Comparison of ENCODE assay signal across 1 cellular context in the genomic region with DNA sequence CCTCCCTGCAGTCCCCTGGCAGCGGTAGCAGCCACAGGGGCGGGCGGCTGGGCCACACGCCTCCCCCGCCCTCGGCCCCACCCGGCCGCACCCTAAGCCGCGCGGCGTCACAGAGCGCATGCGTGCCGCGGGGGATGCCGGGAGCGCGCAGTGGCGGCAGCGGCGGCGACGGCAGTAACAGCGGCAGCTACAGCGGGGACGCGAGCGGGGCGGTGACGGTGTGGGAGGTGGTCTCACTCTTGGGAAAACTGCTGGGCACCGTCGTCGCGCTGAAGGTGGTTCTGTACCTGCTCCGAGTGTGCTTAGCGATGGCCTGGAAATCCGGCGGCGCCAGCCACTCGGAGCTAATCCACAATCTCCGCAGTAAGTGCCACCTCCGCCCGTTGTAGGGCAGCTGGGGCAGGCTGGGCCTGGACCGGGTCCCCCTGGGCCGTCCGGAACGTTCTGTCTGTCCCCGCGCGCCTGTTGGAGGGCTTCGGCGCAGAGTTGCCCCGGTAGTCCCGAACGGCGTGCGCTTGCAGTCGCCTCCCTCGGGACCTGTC.
TF ChIP-seq lines count a peak whose summit lies in the region.

A gene (plus strand): TSS at position 148 of the 542 bp plus-strand sequence. CDS start 161 bp downstream, at position 309.

TF ChIP-seq in K562, 482 proteins besides CTCF, POLR2A, EP300 and RAD21 (continued from another document and continues in another):
- TF ChIP-seq, protein P1, sequence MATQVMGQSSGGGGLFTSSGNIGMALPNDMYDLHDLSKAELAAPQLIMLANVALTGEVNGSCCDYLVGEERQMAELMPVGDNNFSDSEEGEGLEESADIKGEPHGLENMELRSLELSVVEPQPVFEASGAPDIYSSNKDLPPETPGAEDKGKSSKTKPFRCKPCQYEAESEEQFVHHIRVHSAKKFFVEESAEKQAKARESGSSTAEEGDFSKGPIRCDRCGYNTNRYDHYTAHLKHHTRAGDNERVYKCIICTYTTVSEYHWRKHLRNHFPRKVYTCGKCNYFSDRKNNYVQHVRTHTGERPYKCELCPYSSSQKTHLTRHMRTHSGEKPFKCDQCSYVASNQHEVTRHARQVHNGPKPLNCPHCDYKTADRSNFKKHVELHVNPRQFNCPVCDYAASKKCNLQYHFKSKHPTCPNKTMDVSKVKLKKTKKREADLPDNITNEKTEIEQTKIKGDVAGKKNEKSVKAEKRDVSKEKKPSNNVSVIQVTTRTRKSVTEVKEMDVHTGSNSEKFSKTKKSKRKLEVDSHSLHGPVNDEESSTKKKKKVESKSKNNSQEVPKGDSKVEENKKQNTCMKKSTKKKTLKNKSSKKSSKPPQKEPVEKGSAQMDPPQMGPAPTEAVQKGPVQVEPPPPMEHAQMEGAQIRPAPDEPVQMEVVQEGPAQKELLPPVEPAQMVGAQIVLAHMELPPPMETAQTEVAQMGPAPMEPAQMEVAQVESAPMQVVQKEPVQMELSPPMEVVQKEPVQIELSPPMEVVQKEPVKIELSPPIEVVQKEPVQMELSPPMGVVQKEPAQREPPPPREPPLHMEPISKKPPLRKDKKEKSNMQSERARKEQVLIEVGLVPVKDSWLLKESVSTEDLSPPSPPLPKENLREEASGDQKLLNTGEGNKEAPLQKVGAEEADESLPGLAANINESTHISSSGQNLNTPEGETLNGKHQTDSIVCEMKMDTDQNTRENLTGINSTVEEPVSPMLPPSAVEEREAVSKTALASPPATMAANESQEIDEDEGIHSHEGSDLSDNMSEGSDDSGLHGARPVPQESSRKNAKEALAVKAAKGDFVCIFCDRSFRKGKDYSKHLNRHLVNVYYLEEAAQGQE (CRISPR knock-in tag; IDR thresholded peaks at IDR 0.05; ENCODE audit: low read depth), result 0 out of 2 replicates have a peak, but pooled peaks have one; percentile 43
- TF ChIP-seq, protein P2, sequence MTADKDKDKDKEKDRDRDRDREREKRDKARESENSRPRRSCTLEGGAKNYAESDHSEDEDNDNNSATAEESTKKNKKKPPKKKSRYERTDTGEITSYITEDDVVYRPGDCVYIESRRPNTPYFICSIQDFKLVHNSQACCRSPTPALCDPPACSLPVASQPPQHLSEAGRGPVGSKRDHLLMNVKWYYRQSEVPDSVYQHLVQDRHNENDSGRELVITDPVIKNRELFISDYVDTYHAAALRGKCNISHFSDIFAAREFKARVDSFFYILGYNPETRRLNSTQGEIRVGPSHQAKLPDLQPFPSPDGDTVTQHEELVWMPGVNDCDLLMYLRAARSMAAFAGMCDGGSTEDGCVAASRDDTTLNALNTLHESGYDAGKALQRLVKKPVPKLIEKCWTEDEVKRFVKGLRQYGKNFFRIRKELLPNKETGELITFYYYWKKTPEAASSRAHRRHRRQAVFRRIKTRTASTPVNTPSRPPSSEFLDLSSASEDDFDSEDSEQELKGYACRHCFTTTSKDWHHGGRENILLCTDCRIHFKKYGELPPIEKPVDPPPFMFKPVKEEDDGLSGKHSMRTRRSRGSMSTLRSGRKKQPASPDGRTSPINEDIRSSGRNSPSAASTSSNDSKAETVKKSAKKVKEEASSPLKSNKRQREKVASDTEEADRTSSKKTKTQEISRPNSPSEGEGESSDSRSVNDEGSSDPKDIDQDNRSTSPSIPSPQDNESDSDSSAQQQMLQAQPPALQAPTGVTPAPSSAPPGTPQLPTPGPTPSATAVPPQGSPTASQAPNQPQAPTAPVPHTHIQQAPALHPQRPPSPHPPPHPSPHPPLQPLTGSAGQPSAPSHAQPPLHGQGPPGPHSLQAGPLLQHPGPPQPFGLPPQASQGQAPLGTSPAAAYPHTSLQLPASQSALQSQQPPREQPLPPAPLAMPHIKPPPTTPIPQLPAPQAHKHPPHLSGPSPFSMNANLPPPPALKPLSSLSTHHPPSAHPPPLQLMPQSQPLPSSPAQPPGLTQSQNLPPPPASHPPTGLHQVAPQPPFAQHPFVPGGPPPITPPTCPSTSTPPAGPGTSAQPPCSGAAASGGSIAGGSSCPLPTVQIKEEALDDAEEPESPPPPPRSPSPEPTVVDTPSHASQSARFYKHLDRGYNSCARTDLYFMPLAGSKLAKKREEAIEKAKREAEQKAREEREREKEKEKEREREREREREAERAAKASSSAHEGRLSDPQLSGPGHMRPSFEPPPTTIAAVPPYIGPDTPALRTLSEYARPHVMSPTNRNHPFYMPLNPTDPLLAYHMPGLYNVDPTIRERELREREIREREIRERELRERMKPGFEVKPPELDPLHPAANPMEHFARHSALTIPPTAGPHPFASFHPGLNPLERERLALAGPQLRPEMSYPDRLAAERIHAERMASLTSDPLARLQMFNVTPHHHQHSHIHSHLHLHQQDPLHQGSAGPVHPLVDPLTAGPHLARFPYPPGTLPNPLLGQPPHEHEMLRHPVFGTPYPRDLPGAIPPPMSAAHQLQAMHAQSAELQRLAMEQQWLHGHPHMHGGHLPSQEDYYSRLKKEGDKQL (CRISPR knock-in tag; IDR thresholded peaks at IDR 0.05; ENCODE audit: borderline replicate concordance), result 0 out of 2 replicates have a peak, but pooled peaks have one; percentile 61
- TF ChIP-seq, protein P3, sequence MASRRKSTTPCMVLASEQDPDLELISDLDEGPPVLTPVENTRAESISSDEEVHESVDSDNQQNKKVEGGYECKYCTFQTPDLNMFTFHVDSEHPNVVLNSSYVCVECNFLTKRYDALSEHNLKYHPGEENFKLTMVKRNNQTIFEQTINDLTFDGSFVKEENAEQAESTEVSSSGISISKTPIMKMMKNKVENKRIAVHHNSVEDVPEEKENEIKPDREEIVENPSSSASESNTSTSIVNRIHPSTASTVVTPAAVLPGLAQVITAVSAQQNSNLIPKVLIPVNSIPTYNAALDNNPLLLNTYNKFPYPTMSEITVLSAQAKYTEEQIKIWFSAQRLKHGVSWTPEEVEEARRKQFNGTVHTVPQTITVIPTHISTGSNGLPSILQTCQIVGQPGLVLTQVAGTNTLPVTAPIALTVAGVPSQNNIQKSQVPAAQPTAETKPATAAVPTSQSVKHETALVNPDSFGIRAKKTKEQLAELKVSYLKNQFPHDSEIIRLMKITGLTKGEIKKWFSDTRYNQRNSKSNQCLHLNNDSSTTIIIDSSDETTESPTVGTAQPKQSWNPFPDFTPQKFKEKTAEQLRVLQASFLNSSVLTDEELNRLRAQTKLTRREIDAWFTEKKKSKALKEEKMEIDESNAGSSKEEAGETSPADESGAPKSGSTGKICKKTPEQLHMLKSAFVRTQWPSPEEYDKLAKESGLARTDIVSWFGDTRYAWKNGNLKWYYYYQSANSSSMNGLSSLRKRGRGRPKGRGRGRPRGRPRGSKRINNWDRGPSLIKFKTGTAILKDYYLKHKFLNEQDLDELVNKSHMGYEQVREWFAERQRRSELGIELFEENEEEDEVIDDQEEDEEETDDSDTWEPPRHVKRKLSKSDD (conservative IDR thresholded peaks at IDR 0.05; ENCODE audit: low read length), result no peak
- TF ChIP-seq KDM2B (CRISPR knock-in tag; IDR thresholded peaks at IDR 0.05) (peak; percentile 35; the same call in 1 of the 2 replicates), RBFOX2 (IDR thresholded peaks at IDR 0.05; ENCODE audit: low read depth, low read length) (peak; percentile 89), MEIS2 (IDR thresholded peaks at IDR 0.05; ENCODE audit: partially characterized antibody) (peak; percentile 33), KLF1 (tag; IDR thresholded peaks at IDR 0.05) (peak; percentile 54), POLR2G (IDR thresholded peaks at IDR 0.05; ENCODE audit: low read depth, low read length) (peak; percentile 91), SUPT5H (IDR thresholded peaks at IDR 0.05) (peak; percentile 97), RBBP5 (IDR thresholded peaks at IDR 0.05; ENCODE audit: borderline replicate concordance, insufficient read depth, low read length, poor library complexity, severe bottlenecking) (peak; percentile 91), ZFPM2 (CRISPR knock-in tag; IDR thresholded peaks at IDR 0.05) (peak; percentile 82; the same call in 1 of the 2 replicates), GABPB1 (CRISPR knock-in tag; IDR thresholded peaks at IDR 0.05) (peak; percentile 41; the same call in 1 of the 2 replicates), JUN (IDR thresholded peaks at IDR 0.05; ENCODE audit: borderline replicate concordance, low read depth, low read length) (no peak; the same call in 1 of the 2 replicates), JUN (CRISPR knock-in tag; IDR thresholded peaks at IDR 0.05; ENCODE audit: borderline replicate concordance) (peak; percentile 89), FOXM1 (IDR thresholded peaks at IDR 0.05; ENCODE audit: low read depth) (no peak), FOXM1 (CRISPR knock-in tag; IDR thresholded peaks at IDR 0.05; ENCODE audit: low read depth) (no peak; the same call in 1 of the 2 replicates), ZNF589 (CRISPR knock-in tag; IDR thresholded peaks at IDR 0.05; ENCODE audit: low read depth) (0 out of 2 replicates have a peak, but pooled peaks have one; percentile 5), ATF1 (CRISPR knock-in tag; IDR thresholded peaks at IDR 0.05) (no peak), ATF1 (tag; IDR thresholded peaks at IDR 0.05) (peak; percentile 72), ZNF586 (CRISPR knock-in tag; conservative IDR thresholded peaks at IDR 0.05) (no peak)
- TF ChIP-seq, protein P4, sequence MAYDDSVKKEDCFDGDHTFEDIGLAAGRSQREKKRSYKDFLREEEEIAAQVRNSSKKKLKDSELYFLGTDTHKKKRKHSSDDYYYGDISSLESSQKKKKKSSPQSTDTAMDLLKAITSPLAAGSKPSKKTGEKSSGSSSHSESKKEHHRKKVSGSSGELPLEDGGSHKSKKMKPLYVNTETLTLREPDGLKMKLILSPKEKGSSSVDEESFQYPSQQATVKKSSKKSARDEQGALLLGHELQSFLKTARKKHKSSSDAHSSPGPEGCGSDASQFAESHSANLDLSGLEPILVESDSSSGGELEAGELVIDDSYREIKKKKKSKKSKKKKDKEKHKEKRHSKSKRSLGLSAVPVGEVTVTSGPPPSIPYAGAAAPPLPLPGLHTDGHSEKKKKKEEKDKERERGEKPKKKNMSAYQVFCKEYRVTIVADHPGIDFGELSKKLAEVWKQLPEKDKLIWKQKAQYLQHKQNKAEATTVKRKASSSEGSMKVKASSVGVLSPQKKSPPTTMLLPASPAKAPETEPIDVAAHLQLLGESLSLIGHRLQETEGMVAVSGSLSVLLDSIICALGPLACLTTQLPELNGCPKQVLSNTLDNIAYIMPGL (CRISPR knock-in tag; IDR thresholded peaks at IDR 0.05), result 0 out of 2 replicates have a peak, but pooled peaks have one; percentile 43
- TF ChIP-seq, protein P5, sequence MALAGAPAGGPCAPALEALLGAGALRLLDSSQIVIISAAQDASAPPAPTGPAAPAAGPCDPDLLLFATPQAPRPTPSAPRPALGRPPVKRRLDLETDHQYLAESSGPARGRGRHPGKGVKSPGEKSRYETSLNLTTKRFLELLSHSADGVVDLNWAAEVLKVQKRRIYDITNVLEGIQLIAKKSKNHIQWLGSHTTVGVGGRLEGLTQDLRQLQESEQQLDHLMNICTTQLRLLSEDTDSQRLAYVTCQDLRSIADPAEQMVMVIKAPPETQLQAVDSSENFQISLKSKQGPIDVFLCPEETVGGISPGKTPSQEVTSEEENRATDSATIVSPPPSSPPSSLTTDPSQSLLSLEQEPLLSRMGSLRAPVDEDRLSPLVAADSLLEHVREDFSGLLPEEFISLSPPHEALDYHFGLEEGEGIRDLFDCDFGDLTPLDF (CRISPR knock-in tag; IDR thresholded peaks at IDR 0.05), result peak; percentile 39; the same call in 1 of the 2 replicates
- TF ChIP-seq, protein P6, sequence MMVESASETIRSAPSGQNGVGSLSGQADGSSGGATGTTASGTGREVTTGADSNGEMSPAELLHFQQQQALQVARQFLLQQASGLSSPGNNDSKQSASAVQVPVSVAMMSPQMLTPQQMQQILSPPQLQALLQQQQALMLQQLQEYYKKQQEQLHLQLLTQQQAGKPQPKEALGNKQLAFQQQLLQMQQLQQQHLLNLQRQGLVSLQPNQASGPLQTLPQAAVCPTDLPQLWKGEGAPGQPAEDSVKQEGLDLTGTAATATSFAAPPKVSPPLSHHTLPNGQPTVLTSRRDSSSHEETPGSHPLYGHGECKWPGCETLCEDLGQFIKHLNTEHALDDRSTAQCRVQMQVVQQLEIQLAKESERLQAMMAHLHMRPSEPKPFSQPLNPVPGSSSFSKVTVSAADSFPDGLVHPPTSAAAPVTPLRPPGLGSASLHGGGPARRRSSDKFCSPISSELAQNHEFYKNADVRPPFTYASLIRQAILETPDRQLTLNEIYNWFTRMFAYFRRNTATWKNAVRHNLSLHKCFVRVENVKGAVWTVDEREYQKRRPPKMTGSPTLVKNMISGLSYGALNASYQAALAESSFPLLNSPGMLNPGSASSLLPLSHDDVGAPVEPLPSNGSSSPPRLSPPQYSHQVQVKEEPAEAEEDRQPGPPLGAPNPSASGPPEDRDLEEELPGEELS (CRISPR knock-in tag; IDR thresholded peaks at IDR 0.05; ENCODE audit: borderline replicate concordance), result peak; percentile 73; the same call in 1 of the 2 replicates
- TF ChIP-seq, protein P7, sequence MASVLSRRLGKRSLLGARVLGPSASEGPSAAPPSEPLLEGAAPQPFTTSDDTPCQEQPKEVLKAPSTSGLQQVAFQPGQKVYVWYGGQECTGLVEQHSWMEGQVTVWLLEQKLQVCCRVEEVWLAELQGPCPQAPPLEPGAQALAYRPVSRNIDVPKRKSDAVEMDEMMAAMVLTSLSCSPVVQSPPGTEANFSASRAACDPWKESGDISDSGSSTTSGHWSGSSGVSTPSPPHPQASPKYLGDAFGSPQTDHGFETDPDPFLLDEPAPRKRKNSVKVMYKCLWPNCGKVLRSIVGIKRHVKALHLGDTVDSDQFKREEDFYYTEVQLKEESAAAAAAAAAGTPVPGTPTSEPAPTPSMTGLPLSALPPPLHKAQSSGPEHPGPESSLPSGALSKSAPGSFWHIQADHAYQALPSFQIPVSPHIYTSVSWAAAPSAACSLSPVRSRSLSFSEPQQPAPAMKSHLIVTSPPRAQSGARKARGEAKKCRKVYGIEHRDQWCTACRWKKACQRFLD (CRISPR knock-in tag; IDR thresholded peaks at IDR 0.05), result 0 out of 2 replicates have a peak, but pooled peaks have one; percentile 39
- TF ChIP-seq, protein P8, sequence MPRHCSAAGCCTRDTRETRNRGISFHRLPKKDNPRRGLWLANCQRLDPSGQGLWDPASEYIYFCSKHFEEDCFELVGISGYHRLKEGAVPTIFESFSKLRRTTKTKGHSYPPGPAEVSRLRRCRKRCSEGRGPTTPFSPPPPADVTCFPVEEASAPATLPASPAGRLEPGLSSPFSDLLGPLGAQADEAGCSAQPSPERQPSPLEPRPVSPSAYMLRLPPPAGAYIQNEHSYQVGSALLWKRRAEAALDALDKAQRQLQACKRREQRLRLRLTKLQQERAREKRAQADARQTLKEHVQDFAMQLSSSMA (CRISPR knock-in tag; IDR thresholded peaks at IDR 0.05), result peak; percentile 74; the same call in 1 of the 2 replicates
- TF ChIP-seq, protein P9, sequence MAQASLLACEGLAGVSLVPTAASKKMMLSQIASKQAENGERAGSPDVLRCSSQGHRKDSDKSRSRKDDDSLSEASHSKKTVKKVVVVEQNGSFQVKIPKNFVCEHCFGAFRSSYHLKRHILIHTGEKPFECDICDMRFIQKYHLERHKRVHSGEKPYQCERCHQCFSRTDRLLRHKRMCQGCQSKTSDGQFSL (CRISPR knock-in tag; IDR thresholded peaks at IDR 0.05), result peak; percentile 62; the same call in 1 of the 2 replicates
- TF ChIP-seq, protein P9 (tag; IDR thresholded peaks at IDR 0.05), result no peak
- TF ChIP-seq, protein P10, sequence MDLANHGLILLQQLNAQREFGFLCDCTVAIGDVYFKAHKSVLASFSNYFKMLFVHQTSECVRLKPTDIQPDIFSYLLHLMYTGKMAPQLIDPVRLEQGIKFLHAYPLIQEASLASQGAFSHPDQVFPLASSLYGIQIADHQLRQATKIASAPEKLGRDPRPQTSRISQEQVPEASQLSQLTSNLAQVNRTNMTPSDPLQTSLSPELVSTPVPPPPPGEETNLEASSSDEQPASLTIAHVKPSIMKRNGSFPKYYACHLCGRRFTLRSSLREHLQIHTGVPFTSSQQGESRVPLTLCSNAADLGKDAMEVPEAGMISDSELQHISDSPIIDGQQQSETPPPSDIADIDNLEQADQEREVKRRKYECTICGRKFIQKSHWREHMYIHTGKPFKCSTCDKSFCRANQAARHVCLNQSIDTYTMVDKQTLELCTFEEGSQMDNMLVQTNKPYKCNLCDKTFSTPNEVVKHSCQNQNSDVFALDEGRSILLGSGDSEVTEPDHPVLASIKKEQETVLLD (IDR thresholded peaks at IDR 0.05), result peak; percentile 16; the same call in 1 of the 2 replicates
